Comparison of ENCODE assay signal across 8 cellular contexts in the genomic region with DNA sequence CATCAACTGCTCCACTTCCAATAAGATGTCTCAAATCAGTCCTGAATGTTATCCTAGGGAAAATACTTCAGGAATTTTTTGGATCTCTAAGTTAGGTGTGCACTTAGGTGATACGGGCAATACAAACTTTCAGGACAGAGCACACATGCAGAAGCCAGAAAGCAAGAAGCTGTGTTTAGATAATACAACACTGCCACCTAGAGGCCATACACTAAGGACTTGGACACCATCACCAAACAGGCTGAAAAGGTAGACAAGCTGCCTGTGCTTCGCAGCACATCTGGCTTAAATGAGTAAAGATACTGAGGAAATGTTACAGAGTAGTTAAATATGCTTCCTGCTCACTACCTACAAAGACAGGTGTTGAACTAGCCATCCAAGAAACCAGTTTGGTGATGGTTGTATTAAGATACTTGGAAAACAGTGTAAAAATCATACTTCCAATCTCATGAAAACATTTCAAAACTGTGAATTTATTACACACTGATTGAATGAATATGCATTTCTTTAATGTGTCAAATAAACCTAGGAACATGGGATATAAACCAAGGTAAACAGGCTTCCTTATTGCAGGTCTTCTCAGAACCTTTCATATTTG. TPM values are rescaled to one million over a fixed set of nuclear protein-coding genes. Genes with fewer than 3 reads are reported as not detected.
DNase-seq lines count a peak whose midpoint lies in the region; ATAC-seq and TF ChIP-seq lines count a peak whose summit lies in the region.

No MANE protein-coding gene starts in this region.

- TF ChIP-seq CTCF in KMS-11 (conservative IDR thresholded peaks at IDR 0.05; ENCODE audit: low read depth, low read length) = peak; percentile 87
- peak; percentile 88 for TF ChIP-seq CTCF in glutamatergic neuron (IDR thresholded peaks at IDR 0.05; ENCODE audit: partially characterized antibody, unreplicated experiment)
- peak; percentile 78 for TF ChIP-seq CTCF in progenitor cell of endocrine pancreas (IDR thresholded peaks at IDR 0.05; ENCODE audit: unreplicated experiment)

- no peaks in the 10 kb centered on the region for H3K27me3 ChIP-seq in KMS-11 (ENCODE audit: insufficient read depth, low read depth)
- no peaks in the 10 kb centered on the region for H3K27me3 ChIP-seq in NT2/D1 (ENCODE audit: insufficient read depth, insufficient read length)

- no peak overlapping the region for H3K4me3 Mint-ChIP-seq in activated naive CD4-positive, alpha-beta T cell treated with anti-CD3 and anti-CD28 coated beads, Interleukin-2, amount 10 ng/mL, durations not matched to agents 7 days and 5 days
- H3K4me3 Mint-ChIP-seq in glutamatergic neuron (ENCODE audit: unreplicated experiment) (no peak overlapping the region), progenitor cell of endocrine pancreas (ENCODE audit: low read depth) (no peak overlapping the region)

- peaks cover 19% of the 10 kb centered on the region for H3K36me3 Mint-ChIP-seq in activated naive CD4-positive, alpha-beta T cell treated with anti-CD3 and anti-CD28 coated beads, Interleukin-2, amount 10 ng/mL, durations not matched to agents 7 days and 5 days
- H3K36me3 Mint-ChIP-seq in glutamatergic neuron (ENCODE audit: unreplicated experiment) (no peaks in the 10 kb centered on the region), progenitor cell of endocrine pancreas (ENCODE audit: insufficient read depth) (peaks cover 15% of the 10 kb centered on the region)

- H3K4me2 ChIP-seq in KMS-11 = no peak overlapping the region

- CTCF ChIA-PET in activated naive CD4-positive, alpha-beta T cell treated with anti-CD3 and anti-CD28 coated beads, Interleukin-2, amount 10 ng/mL, durations not matched to agents 7 days and 5 days (lab: Charles Lee) = interaction anchor here (0.8 to 1.4 kb wide), 6 partner anchors 16 to 805 kb away, joined by 3 to 6 read pairs (median 3); no protein-coding TSS in a partner anchor

- H4K20me1 ChIP-seq in KMS-11 (ENCODE audit: insufficient read depth) = no peaks in the 10 kb centered on the region

- no peak overlapping the region for H2AFZ ChIP-seq in KMS-11 (ENCODE audit: low read depth)

- H3K79me2 ChIP-seq in KMS-11 (ENCODE audit: insufficient read depth, low read depth) = no peaks in the 10 kb centered on the region

- H3K27ac Mint-ChIP-seq in activated naive CD4-positive, alpha-beta T cell treated with anti-CD3 and anti-CD28 coated beads, Interleukin-2, amount 10 ng/mL, durations not matched to agents 7 days and 5 days = no peak overlapping the region
- H3K27ac Mint-ChIP-seq in glutamatergic neuron (ENCODE audit: unreplicated experiment) = no peak overlapping the region
- H3K27ac Mint-ChIP-seq in progenitor cell of endocrine pancreas = no peak overlapping the region

- H3K4me1 Mint-ChIP-seq in activated naive CD4-positive, alpha-beta T cell treated with anti-CD3 and anti-CD28 coated beads, Interleukin-2, amount 10 ng/mL, durations not matched to agents 7 days and 5 days = no peaks in the 10 kb centered on the region
- no peaks in the 10 kb centered on the region for H3K4me1 Mint-ChIP-seq in glutamatergic neuron (ENCODE audit: low read depth, unreplicated experiment)
- no peaks in the 10 kb centered on the region for H3K4me1 Mint-ChIP-seq in progenitor cell of endocrine pancreas (ENCODE audit: low read depth)

- no peaks in the 10 kb centered on the region for H3K9me3 ChIP-seq in NT2/D1 (ENCODE audit: insufficient read depth, low read length)

- no peak overlapping the region for H3K27ac ChIP-seq in KMS-11

- peaks cover 18% of the 10 kb centered on the region for H3K27me3 Mint-ChIP-seq in activated naive CD4-positive, alpha-beta T cell treated with anti-CD3 and anti-CD28 coated beads, Interleukin-2, amount 10 ng/mL, durations not matched to agents 7 days and 5 days
- H3K27me3 Mint-ChIP-seq in glutamatergic neuron (ENCODE audit: unreplicated experiment) (no peaks in the 10 kb centered on the region), progenitor cell of endocrine pancreas (peaks cover 14% of the 10 kb centered on the region)

- ATAC-seq in HG03439 (IDR thresholded peaks at IDR 0.05; ENCODE audit: unreplicated experiment) = no peak

- DNase-seq in stimulated activated CD8-positive, alpha-beta memory T cell treated with anti-CD3 and anti-CD28 coated beads, Interleukin-12 subunit alpha, Interleukin-12 subunit beta, amount 100 ng/mL, for 1 hour (ENCODE audit: low read depth) = peak; percentile 15
- no peak for DNase-seq in stimulated activated CD8-positive, alpha-beta memory T cell treated with anti-CD3 and anti-CD28 coated beads, Interleukin-4, amount 100 ng/mL, for 48 hours
- DNase-seq in NT2/D1 (ENCODE audit: low read depth, low spot score) = peak; percentile 92
- peak; percentile 62 for DNase-seq in activated naive CD4-positive, alpha-beta T cell treated with anti-CD3 and anti-CD28 coated beads, Interleukin-2, amount 10 ng/mL, durations not matched to agents 7 days and 5 days
- no peak for DNase-seq in glutamatergic neuron
- no peak for DNase-seq in progenitor cell of endocrine pancreas (ENCODE audit: low spot score, unreplicated experiment)

- no peaks in the 10 kb centered on the region for H3K4me1 ChIP-seq in KMS-11 (ENCODE audit: low read depth, poor library complexity, severe bottlenecking)
- H3K4me1 ChIP-seq in NT2/D1 (ENCODE audit: insufficient read depth, insufficient read length) = no peaks in the 10 kb centered on the region

- H3K9me3 Mint-ChIP-seq in activated naive CD4-positive, alpha-beta T cell treated with anti-CD3 and anti-CD28 coated beads, Interleukin-2, amount 10 ng/mL, durations not matched to agents 7 days and 5 days = no peaks in the 10 kb centered on the region
- H3K9me3 Mint-ChIP-seq in glutamatergic neuron (ENCODE audit: unreplicated experiment) = no peaks in the 10 kb centered on the region
- no peaks in the 10 kb centered on the region for H3K9me3 Mint-ChIP-seq in progenitor cell of endocrine pancreas (ENCODE audit: low read depth)

- no peak overlapping the region for H3K4me3 ChIP-seq in KMS-11 (IDR thresholded peaks at IDR 0.05; ENCODE audit: insufficient read depth, low read depth, low read length)
- H3K4me3 ChIP-seq in NT2/D1 (ENCODE audit: insufficient read length, low read depth) = no peak overlapping the region

- H3K9ac ChIP-seq in KMS-11 = no peak overlapping the region
- H3K9ac ChIP-seq in NT2/D1 (ENCODE audit: insufficient read length, low read depth) = no peak overlapping the region

- H3K36me3 ChIP-seq in KMS-11 (ENCODE audit: insufficient read depth) (no peaks in the 10 kb centered on the region), NT2/D1 (ENCODE audit: insufficient read depth, insufficient read length, low read length) (peaks cover 21% of the 10 kb centered on the region)

RNA-seq across cellular contexts. Expression of gene RRAGC, which starts 24.2 kb away (rescaled TPM):
- total RNA-seq in glutamatergic neuron (ENCODE audit: unreplicated experiment) (20.6 TPM), progenitor cell of endocrine pancreas (19.7 and 20.8 TPM in 2 replicates)

RNA-seq across cellular contexts. Expression of gene MYCBP, which starts 37.8 kb away (rescaled TPM):
- total RNA-seq in glutamatergic neuron (ENCODE audit: unreplicated experiment) (6.6 TPM), progenitor cell of endocrine pancreas (25.6 and 28.3 TPM in 2 replicates)

RNA-seq across cellular contexts. Expression of gene GJA9, which starts 46.1 kb away (rescaled TPM):
- total RNA-seq in glutamatergic neuron (ENCODE audit: unreplicated experiment) (not detected), progenitor cell of endocrine pancreas (not detected in 2 replicates)

Comparison
In these comparisons a context has a peak if more than half of its experiments do, and no peak if none do; other contexts are left out.
1. DNase-seq: peak in stimulated activated CD8-positive, alpha-beta memory T cell treated with anti-CD3 and anti-CD28 coated beads, Interleukin-12 subunit alpha, Interleukin-12 subunit beta, amount 100 ng/mL, for 1 hour (single experiment), NT2/D1 (single experiment) and activated naive CD4-positive, alpha-beta T cell treated with anti-CD3 and anti-CD28 coated beads, Interleukin-2, amount 10 ng/mL, durations not matched to agents 7 days and 5 days (single experiment); none in stimulated activated CD8-positive, alpha-beta memory T cell treated with anti-CD3 and anti-CD28 coated beads, Interleukin-4, amount 100 ng/mL, for 48 hours (single experiment), glutamatergic neuron (single experiment) and progenitor cell of endocrine pancreas (single experiment).
2. Peak in every context shown above with its lines, with median percentiles within 50 percentile points of each other: CTCF ChIP-seq.